In the genomic region with DNA sequence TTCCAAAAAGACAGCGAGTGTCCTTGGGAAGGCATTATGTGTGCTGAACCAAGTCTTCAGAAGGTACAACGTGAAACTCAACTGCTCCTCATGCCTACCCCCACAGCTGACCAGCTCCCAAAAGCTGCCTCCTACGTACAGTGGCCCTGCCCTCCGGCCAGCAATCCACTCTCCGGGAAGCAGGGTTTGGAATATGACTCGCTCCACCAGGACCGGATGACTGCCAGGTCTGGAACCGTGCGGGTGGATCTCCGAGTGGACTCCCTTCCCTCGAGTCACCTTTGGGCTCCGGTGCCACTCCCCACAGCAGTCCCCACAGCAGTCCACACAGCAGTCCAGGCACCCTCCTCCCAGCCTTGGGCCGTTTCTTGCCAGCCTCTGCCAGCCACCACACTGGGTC, we compare ENCODE assay signal across 1 cellular context.
TF ChIP-seq lines count a peak whose summit lies in the region.

No MANE protein-coding gene starts in this region.

TF ChIP-seq in HCT116, 20 proteins besides CTCF, POLR2A, EP300 and RAD21 (continued from another document):
- TF ChIP-seq, protein P1, sequence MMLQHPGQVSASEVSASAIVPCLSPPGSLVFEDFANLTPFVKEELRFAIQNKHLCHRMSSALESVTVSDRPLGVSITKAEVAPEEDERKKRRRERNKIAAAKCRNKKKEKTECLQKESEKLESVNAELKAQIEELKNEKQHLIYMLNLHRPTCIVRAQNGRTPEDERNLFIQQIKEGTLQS (IDR thresholded peaks at IDR 0.05), result no peak
- TF ChIP-seq, protein P2, sequence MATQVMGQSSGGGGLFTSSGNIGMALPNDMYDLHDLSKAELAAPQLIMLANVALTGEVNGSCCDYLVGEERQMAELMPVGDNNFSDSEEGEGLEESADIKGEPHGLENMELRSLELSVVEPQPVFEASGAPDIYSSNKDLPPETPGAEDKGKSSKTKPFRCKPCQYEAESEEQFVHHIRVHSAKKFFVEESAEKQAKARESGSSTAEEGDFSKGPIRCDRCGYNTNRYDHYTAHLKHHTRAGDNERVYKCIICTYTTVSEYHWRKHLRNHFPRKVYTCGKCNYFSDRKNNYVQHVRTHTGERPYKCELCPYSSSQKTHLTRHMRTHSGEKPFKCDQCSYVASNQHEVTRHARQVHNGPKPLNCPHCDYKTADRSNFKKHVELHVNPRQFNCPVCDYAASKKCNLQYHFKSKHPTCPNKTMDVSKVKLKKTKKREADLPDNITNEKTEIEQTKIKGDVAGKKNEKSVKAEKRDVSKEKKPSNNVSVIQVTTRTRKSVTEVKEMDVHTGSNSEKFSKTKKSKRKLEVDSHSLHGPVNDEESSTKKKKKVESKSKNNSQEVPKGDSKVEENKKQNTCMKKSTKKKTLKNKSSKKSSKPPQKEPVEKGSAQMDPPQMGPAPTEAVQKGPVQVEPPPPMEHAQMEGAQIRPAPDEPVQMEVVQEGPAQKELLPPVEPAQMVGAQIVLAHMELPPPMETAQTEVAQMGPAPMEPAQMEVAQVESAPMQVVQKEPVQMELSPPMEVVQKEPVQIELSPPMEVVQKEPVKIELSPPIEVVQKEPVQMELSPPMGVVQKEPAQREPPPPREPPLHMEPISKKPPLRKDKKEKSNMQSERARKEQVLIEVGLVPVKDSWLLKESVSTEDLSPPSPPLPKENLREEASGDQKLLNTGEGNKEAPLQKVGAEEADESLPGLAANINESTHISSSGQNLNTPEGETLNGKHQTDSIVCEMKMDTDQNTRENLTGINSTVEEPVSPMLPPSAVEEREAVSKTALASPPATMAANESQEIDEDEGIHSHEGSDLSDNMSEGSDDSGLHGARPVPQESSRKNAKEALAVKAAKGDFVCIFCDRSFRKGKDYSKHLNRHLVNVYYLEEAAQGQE (IDR thresholded peaks at IDR 0.05; ENCODE audit: low read depth), result no peak
- TF ChIP-seq TCF7L2 (IDR thresholded peaks at IDR 0.05; ENCODE audit: borderline replicate concordance, extremely low read depth, insufficient read depth, insufficient read length), result no peak
- no peak for TF ChIP-seq ZNF274 (IDR thresholded peaks at IDR 0.05; ENCODE audit: low read depth, low read length)
- no peak for TF ChIP-seq JUND (IDR thresholded peaks at IDR 0.05)
- TF ChIP-seq, protein P3, sequence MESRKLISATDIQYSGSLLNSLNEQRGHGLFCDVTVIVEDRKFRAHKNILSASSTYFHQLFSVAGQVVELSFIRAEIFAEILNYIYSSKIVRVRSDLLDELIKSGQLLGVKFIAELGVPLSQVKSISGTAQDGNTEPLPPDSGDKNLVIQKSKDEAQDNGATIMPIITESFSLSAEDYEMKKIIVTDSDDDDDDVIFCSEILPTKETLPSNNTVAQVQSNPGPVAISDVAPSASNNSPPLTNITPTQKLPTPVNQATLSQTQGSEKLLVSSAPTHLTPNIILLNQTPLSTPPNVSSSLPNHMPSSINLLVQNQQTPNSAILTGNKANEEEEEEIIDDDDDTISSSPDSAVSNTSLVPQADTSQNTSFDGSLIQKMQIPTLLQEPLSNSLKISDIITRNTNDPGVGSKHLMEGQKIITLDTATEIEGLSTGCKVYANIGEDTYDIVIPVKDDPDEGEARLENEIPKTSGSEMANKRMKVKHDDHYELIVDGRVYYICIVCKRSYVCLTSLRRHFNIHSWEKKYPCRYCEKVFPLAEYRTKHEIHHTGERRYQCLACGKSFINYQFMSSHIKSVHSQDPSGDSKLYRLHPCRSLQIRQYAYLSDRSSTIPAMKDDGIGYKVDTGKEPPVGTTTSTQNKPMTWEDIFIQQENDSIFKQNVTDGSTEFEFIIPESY (IDR thresholded peaks at IDR 0.05; ENCODE audit: extremely low read depth, insufficient replicate concordance, low read length), result no peak
- TF ChIP-seq EZH2 (IDR thresholded peaks at IDR 0.05), result no peak
